ENCODE assay signal across 9 cellular contexts in the genomic region with DNA sequence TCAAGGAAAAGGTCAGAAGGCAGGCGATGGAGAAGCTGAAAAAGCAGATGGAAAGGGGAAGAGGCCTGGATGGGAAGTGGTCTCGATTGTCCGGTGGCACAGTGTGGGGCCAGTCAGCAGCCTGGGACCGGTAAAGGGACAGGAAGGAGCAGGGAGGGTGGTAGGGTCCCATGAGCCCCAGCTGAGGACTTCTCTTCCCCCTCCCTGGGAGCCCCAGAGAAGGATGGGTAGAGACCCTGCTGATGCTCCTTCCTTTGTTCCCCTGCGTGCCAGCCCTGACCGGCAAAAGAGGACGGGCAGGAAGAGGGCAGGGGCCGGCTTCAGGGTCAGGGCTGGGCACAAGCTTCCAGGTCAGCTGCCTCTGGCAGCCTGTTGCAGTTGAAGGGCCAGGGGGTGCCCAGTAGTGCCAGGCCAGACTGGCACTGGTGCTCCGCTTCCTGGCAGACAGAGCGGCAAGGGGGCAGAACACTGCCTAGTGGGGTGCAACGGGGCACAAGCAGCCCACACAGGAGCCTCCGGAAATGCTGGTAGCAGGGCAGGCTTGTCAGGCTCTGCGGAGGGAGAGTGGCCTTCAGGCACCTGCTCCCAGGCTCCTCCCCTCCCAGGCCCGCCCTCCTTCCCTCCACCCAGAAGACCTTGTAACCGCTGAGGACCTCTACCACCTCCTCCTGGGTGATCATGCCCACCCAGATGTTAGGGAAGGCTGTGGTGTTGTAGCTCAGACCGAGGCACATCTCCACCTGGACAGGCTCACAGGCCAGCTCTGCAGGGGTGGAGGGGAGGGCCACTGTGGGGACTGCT. TPM values are rescaled to one million over a fixed set of nuclear protein-coding genes. Genes with fewer than 3 reads are reported as not detected.
DNase-seq lines count a peak whose midpoint lies in the region; TF ChIP-seq lines count a peak whose summit lies in the region.
"Had no signal": no experiment of that assay in that cellular context is flagged by ENCODE, and none has a peak within 500 bp of the region (broad histone marks: within the 10 kb centered on the region; RNA-seq: fewer than 3 reads in every experiment).

No MANE protein-coding gene starts in this region.

- H2AFZ ChIP-seq in neuronal stem cell (ENCODE audit: low read length) (peak overlapping the region; percentile 93), Karpas-422 (ENCODE audit: low read length) (no peak overlapping the region)

- H3K4me2 ChIP-seq in neuronal stem cell (ENCODE audit: insufficient read depth, low read length, poor library complexity, severe bottlenecking) (no peak overlapping the region), Karpas-422 (ENCODE audit: low read depth, low read length, poor library complexity, severe bottlenecking) (no peak overlapping the region)

- no peaks in the 10 kb centered on the region for H4K20me1 ChIP-seq in Karpas-422 (ENCODE audit: insufficient read depth, low read depth, low read length)

- H3K9me3 ChIP-seq in neuronal stem cell (replicated peaks in 1 of 2; ENCODE audit: control insufficient read depth in 2 of 2, insufficient read depth in 1 of 2, low read depth in 1 of 2, low read length in 2 of 2) (no peaks in the 10 kb centered on the region), Karpas-422 (ENCODE audit: low read length) (no peaks in the 10 kb centered on the region)

- H3K9ac ChIP-seq in neuronal stem cell (ENCODE audit: low read depth, low read length, poor library complexity) (peak overlapping the region; percentile 24), Karpas-422 (ENCODE audit: low read length) (no peak overlapping the region)

- H2BK120ac ChIP-seq in neuronal stem cell (ENCODE audit: low read depth, low read length), result no peak overlapping the region

- no peak overlapping the region for H4K8ac ChIP-seq in neuronal stem cell (ENCODE audit: low read depth, low read length)

- peaks cover 19% of the 10 kb centered on the region for H3K4me1 Mint-ChIP-seq in T-helper 2 cell treated with Interferon-gamma antibody and Interleukin-4, amounts not matched to agents 5 μg/mL and 100 μg/mL, for 36 hours (ENCODE audit: low read depth)

- peaks cover 22 to 31% of the 10 kb centered on the region in 2 donors for H3K4me1 ChIP-seq in neuronal stem cell (ENCODE audit: control insufficient read depth in 2 of 2, insufficient read depth in 1 of 2, low read depth in 1 of 2, low read length in 2 of 2)
- peaks cover 9% of the 10 kb centered on the region for H3K4me1 ChIP-seq in Karpas-422 (ENCODE audit: low read length)

- peak overlapping the region in 27 of 59 donors; percentile 29 to 76 (median 68) for H3K4me3 ChIP-seq in dorsolateral prefrontal cortex
- no peak overlapping the region for H3K4me3 ChIP-seq in neuronal stem cell (ENCODE audit: low read length in 2 of 2)
- H3K4me3 ChIP-seq in Karpas-422 (ENCODE audit: low read length), result no peak overlapping the region

- H3K27ac Mint-ChIP-seq in T-helper 2 cell treated with Interferon-gamma antibody and Interleukin-4, amounts not matched to agents 5 μg/mL and 100 μg/mL, for 36 hours, result no peak overlapping the region

- H2BK12ac ChIP-seq in neuronal stem cell (ENCODE audit: low read length), result no peak overlapping the region

- peaks cover 3% of the 10 kb centered on the region for H3K79me1 ChIP-seq in neuronal stem cell (ENCODE audit: low read depth, low read length)

- peaks cover 7 to 11% of the 10 kb centered on the region in 2 donors for H3K36me3 ChIP-seq in neuronal stem cell (replicated peaks in 1 of 2; ENCODE audit: control insufficient read depth in 2 of 2, insufficient read depth in 2 of 2, low read length in 2 of 2)
- H3K36me3 ChIP-seq in Karpas-422 (ENCODE audit: insufficient read depth, low read length), result no peaks in the 10 kb centered on the region

- peak; percentile 21 for DNase-seq in D341Med (ENCODE audit: low spot score)
- DNase-seq in dorsolateral prefrontal cortex, result no peak
- no peak for DNase-seq in neuronal stem cell (ENCODE audit: low spot score)
- no peak for DNase-seq in T-helper 2 cell treated with Interferon-gamma antibody and Interleukin-4, amounts not matched to agents 5 μg/mL and 100 μg/mL, for 36 hours (ENCODE audit: low spot score)
- no peak for DNase-seq in Ammon's horn (ENCODE audit: low spot score)
- no peak for DNase-seq in Karpas-422
- DNase-seq: NCI-H1048 had no signal

- H2AK5ac ChIP-seq in neuronal stem cell (ENCODE audit: low read depth, low read length), result peak overlapping the region; percentile 91

- H3K14ac ChIP-seq in neuronal stem cell (ENCODE audit: low read length), result no peak overlapping the region

- no peak overlapping the region for H4K91ac ChIP-seq in neuronal stem cell (ENCODE audit: low read depth, low read length, poor library complexity)

- peak overlapping the region; percentile 45 for H2BK5ac ChIP-seq in neuronal stem cell (ENCODE audit: low read length)

- H3K9me3 Mint-ChIP-seq in T-helper 2 cell treated with Interferon-gamma antibody and Interleukin-4, amounts not matched to agents 5 μg/mL and 100 μg/mL, for 36 hours, result no peaks in the 10 kb centered on the region

- H3K23ac ChIP-seq in neuronal stem cell (ENCODE audit: low read depth, low read length, poor library complexity), result peak overlapping the region; percentile 61

- H3K9me2 ChIP-seq in Karpas-422 (replicated peaks; ENCODE audit: insufficient read depth, low read length), result no peaks in the 10 kb centered on the region

- H3K27ac ChIP-seq in dorsolateral prefrontal cortex (peak overlapping the region in 52 of 59 donors; percentile 16 to 92 (median 80)), neuronal stem cell (replicated peaks; ENCODE audit: low read length) (no peak overlapping the region), Karpas-422 (ENCODE audit: low read length) (no peak overlapping the region)

- peak overlapping the region; percentile 89 for H3K18ac ChIP-seq in neuronal stem cell (ENCODE audit: low read length)

- no peak for TF ChIP-seq CTCF in dorsolateral prefrontal cortex (IDR thresholded peaks at IDR 0.05 in 54 of 56, conservative IDR thresholded peaks at IDR 0.05 in 2 of 56; ENCODE audit: low read depth in 1 of 56, partially characterized antibody in 56 of 56)

- WGBS in neuronal stem cell (ENCODE audit: extremely low coverage in 2 of 2, insufficient read length in 2 of 2, insufficient replicate concordance in 1 of 2), 2 donors, result no CpG with 5 or more reads among the region's 16 CpGs

- intact Hi-C loops in dorsolateral prefrontal cortex (cut with DNase I), result loop anchor here in 1 of 2 donors (1.0 kb wide), 2 partner anchors 33 to 133 kb away; no protein-coding TSS in a partner anchor

- H3K4ac ChIP-seq in neuronal stem cell (ENCODE audit: low read length), result peak overlapping the region; percentile 18

- H3K27me3 ChIP-seq in dorsolateral prefrontal cortex, result peaks cover 0 to 5% (median 0%) of the 10 kb centered on the region in 45 donors
- peaks cover 6 to 58% (median 35%) of the 10 kb centered on the region in 3 experiments for H3K27me3 ChIP-seq in neuronal stem cell (ENCODE audit: control insufficient read depth in 3 of 3, insufficient read depth in 3 of 3, low read depth in 1 of 3, low read length in 3 of 3)
- H3K27me3 ChIP-seq in Karpas-422 (ENCODE audit: low read length), result no peaks in the 10 kb centered on the region

- H3K4me3 Mint-ChIP-seq in T-helper 2 cell treated with Interferon-gamma antibody and Interleukin-4, amounts not matched to agents 5 μg/mL and 100 μg/mL, for 36 hours, result no peak overlapping the region

- no peaks in the 10 kb centered on the region for H3K79me2 ChIP-seq in Karpas-422 (ENCODE audit: low read length)

- H2BK15ac ChIP-seq in neuronal stem cell (ENCODE audit: low read length), result peak overlapping the region; percentile 91

- H3K36me3 Mint-ChIP-seq in T-helper 2 cell treated with Interferon-gamma antibody and Interleukin-4, amounts not matched to agents 5 μg/mL and 100 μg/mL, for 36 hours (ENCODE audit: low read depth), result peaks cover 10% of the 10 kb centered on the region

- peaks cover 39% of the 10 kb centered on the region for H3K27me3 Mint-ChIP-seq in T-helper 2 cell treated with Interferon-gamma antibody and Interleukin-4, amounts not matched to agents 5 μg/mL and 100 μg/mL, for 36 hours (ENCODE audit: low read depth)

RNA-seq across cellular contexts. Expression of a gene that starts 0.7 kb away (rescaled TPM):
- 10 to 100 TPM in 74 of 120 experiments, 1 to 10 TPM in 46; 5.1 to 23.2 (median 10.8) TPM for total RNA-seq in dorsolateral prefrontal cortex
- 3.1 TPM for polyA plus RNA-seq in neuronal stem cell (2013, experiment 1 of 2)
- 3.3 TPM for polyA plus RNA-seq in neuronal stem cell (2013, experiment 2 of 2)
- total RNA-seq in Karpas-422 (2014; rRNA removed; shearing (Covaris generic); ENCODE audit: low replicate concordance), result not detected in 2 replicates
- total RNA-seq: SK-MEL-5 had no signal
- polyA plus RNA-seq: neural cell had no signal

RNA-seq across cellular contexts. Expression of a gene that starts 5.1 kb away (rescaled TPM):
- under 1 TPM in 1 of 120 experiments, not detected in 119; 0.32 TPM for total RNA-seq in dorsolateral prefrontal cortex
- polyA plus RNA-seq in neuronal stem cell (2013, experiment 1 of 2), result not detected
- polyA plus RNA-seq in neuronal stem cell (2013, experiment 2 of 2), result not detected
- not detected in 2 replicates for total RNA-seq in Karpas-422 (2014; rRNA removed; shearing (Covaris generic); ENCODE audit: low replicate concordance)
- total RNA-seq: SK-MEL-5 had no signal
- polyA plus RNA-seq: neural cell had no signal

RNA-seq across cellular contexts. Expression of a gene that starts 7.1 kb away (rescaled TPM):
- total RNA-seq in dorsolateral prefrontal cortex, result 10 to 100 TPM; 15.9 to 31.2 (median 24.4) TPM
- 79.3 TPM for polyA plus RNA-seq in neuronal stem cell (2013, experiment 1 of 2)
- 79.8 TPM for polyA plus RNA-seq in neuronal stem cell (2013, experiment 2 of 2)
- 3.9 and 8.8 TPM in 2 replicates for total RNA-seq in Karpas-422 (2014; rRNA removed; shearing (Covaris generic); ENCODE audit: low replicate concordance)

RNA-seq across cellular contexts. Expression of a gene that starts 24.5 kb away (rescaled TPM):
- total RNA-seq in dorsolateral prefrontal cortex, result 100 to 1,000 TPM in 2 of 120 experiments, 10 to 100 TPM in 118; 17.4 to 120 (median 43.4) TPM
- polyA plus RNA-seq in neuronal stem cell (2013, experiment 1 of 2), result 20.2 TPM
- 19.8 TPM for polyA plus RNA-seq in neuronal stem cell (2013, experiment 2 of 2)
- total RNA-seq in Karpas-422 (2014; rRNA removed; shearing (Covaris generic); ENCODE audit: low replicate concordance), result 2.0 and 2.1 TPM in 2 replicates

RNA-seq across cellular contexts. Expression of a gene that starts 40.1 kb away (rescaled TPM):
- 10 to 100 TPM; 32.5 to 68.6 (median 46.7) TPM for total RNA-seq in dorsolateral prefrontal cortex
- polyA plus RNA-seq in neuronal stem cell (2013, experiment 1 of 2), result 4.2 TPM
- polyA plus RNA-seq in neuronal stem cell (2013, experiment 2 of 2), result 4.4 TPM
- total RNA-seq in Karpas-422 (2014; rRNA removed; shearing (Covaris generic); ENCODE audit: low replicate concordance), result 15.4 and 16.9 TPM in 2 replicates

Comparison
In these comparisons a context has a peak if more than half of its experiments do, and no peak if none do; other contexts are left out.
1. H3K27ac ChIP-seq: peak in dorsolateral prefrontal cortex (52 of 59); none in neuronal stem cell (single experiment) and Karpas-422 (single experiment).